ENCODE assay signal across 15 cellular contexts in the genomic region with DNA sequence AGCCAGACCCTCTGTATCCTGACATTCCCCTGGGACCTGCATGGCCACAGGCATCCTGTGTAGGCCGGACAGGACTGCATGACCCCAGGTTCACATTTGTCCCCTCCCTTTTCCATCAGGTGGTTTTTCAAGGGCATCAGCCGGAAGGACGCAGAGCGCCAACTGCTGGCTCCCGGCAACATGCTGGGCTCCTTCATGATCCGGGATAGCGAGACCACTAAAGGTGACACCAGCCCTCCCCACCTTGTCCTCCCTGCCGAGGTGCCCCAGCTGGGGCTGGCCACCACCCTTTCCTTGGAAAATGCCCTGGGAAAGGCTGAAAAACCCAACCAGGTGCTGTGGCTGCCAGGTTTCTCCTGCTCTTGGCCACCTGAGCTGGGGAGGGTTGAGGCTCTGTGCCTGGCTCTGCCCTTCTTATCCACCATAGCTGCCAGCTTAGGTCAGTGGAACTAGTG. TPM values are rescaled to one million over a fixed set of nuclear protein-coding genes. Genes with fewer than 3 reads are reported as not detected.
"Had no signal": no experiment of that assay in that cellular context is flagged by ENCODE, and none has a peak within 500 bp of the region (broad histone marks: within the 10 kb centered on the region; RNA-seq: fewer than 3 reads in every experiment).

No MANE protein-coding gene starts in this region.

- H3K4me3 ChIP-seq: ascending aorta, esophagus muscularis mucosa, lower lobe of right lung, suprapubic skin, upper lobe of left lung had no signal

- H3K27ac Mint-ChIP-seq: activated CD4-positive, alpha-beta memory T cell treated with anti-CD3 and anti-CD28 coated beads, Interleukin-2, amount 10 ng/mL, durations not matched to agents 7 days and 5 days; activated CD4-positive, alpha-beta T cell treated with anti-CD3 and anti-CD28 coated beads for 36 hours; immature natural killer cell; natural killer cell had no signal

- DNase-seq: activated CD4-positive, alpha-beta memory T cell treated with anti-CD3 and anti-CD28 coated beads, Interleukin-2, amount 10 ng/mL, durations not matched to agents 7 days and 5 days; activated CD4-positive, alpha-beta T cell treated with anti-CD3 and anti-CD28 coated beads for 36 hours; activated naive CD4-positive, alpha-beta T cell; immature natural killer cell; lower lobe of right lung; natural killer cell; stimulated activated CD4-positive, alpha-beta T cell treated with anti-CD3 and anti-CD28 coated beads, Interleukin-2, amount 100 ng/mL, for 48 hours; stimulated activated CD8-positive, alpha-beta memory T cell treated with anti-CD3 and anti-CD28 coated beads, Interleukin-4, amount 100 ng/mL, for 48 hours; stimulated activated naive CD8-positive, alpha-beta T cell treated with anti-CD3 and anti-CD28 coated beads, Interleukin-15, Interleukin-2, amounts not matched to agents 100 U/mL and 50 U/mL, for 24 hours; T-helper 9 cell; upper lobe of left lung had no signal

- H3K9me3 ChIP-seq: ascending aorta, esophagus muscularis mucosa, lower lobe of right lung, suprapubic skin, upper lobe of left lung had no signal

- H3K27ac ChIP-seq: ascending aorta, esophagus muscularis mucosa, lower lobe of right lung, suprapubic skin, upper lobe of left lung had no signal

- H3K36me3 Mint-ChIP-seq: immature natural killer cell, natural killer cell had no signal

- H3K9me3 Mint-ChIP-seq: activated CD4-positive, alpha-beta memory T cell treated with anti-CD3 and anti-CD28 coated beads, Interleukin-2, amount 10 ng/mL, durations not matched to agents 7 days and 5 days; natural killer cell had no signal

- H3K27me3 ChIP-seq: ascending aorta, upper lobe of left lung had no signal

- H3K4me3 Mint-ChIP-seq: activated CD4-positive, alpha-beta memory T cell treated with anti-CD3 and anti-CD28 coated beads, Interleukin-2, amount 10 ng/mL, durations not matched to agents 7 days and 5 days; activated CD4-positive, alpha-beta T cell treated with anti-CD3 and anti-CD28 coated beads for 36 hours; immature natural killer cell; natural killer cell had no signal

- H3K36me3 ChIP-seq: ascending aorta, esophagus muscularis mucosa, suprapubic skin had no signal

- H3K4me1 ChIP-seq: ascending aorta, esophagus muscularis mucosa, lower lobe of right lung, suprapubic skin, upper lobe of left lung had no signal

- H3K4me1 Mint-ChIP-seq: activated CD4-positive, alpha-beta memory T cell treated with anti-CD3 and anti-CD28 coated beads, Interleukin-2, amount 10 ng/mL, durations not matched to agents 7 days and 5 days; activated CD4-positive, alpha-beta T cell treated with anti-CD3 and anti-CD28 coated beads for 36 hours; immature natural killer cell; natural killer cell had no signal

RNA-seq across cellular contexts. Expression of a gene that starts 27.6 kb away (rescaled TPM):
- total RNA-seq: activated CD4-positive, alpha-beta T cell treated with anti-CD3 and anti-CD28 coated beads for 36 hours; fibroblast of villous mesenchyme had no signal
